In the genomic region with DNA sequence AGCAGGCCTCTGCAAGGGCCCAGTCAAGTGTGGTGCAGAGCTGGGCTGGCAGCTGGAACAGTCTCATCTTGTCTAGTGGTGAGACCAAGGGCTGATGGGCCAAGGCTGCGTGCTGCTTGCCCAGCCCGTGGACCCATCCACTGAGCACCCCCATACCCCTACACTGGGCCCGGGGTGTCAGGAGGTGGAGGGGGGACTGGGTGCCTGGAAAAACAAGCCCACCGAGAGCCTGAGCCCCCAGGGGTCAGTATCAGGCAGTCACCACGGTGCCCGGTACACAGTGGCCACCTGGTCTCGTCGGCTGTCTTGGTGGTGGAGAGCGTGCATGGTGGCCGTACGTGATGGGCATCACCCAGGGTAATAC, we compare ENCODE assay signal across 24 cellular contexts.
DNase-seq lines count a peak whose midpoint lies in the region; ATAC-seq and TF ChIP-seq lines count a peak whose summit lies in the region.
"Had no signal": no experiment of that assay in that cellular context is flagged by ENCODE, and none has a peak within 500 bp of the region (broad histone marks: within the 10 kb centered on the region; RNA-seq: fewer than 3 reads in every experiment).

No MANE protein-coding gene starts in this region.

- H3K36me3 Mint-ChIP-seq in activated CD4-positive, alpha-beta memory T cell treated with anti-CD3 and anti-CD28 coated beads for 36 hours = peaks cover 3% of the 10 kb centered on the region
- H3K36me3 Mint-ChIP-seq in activated CD4-positive, alpha-beta memory T cell treated with anti-CD3 and anti-CD28 coated beads, Interleukin-2, amount 10 ng/mL, durations not matched to agents 7 days and 5 days (ENCODE audit: low read depth) = peaks cover 54% of the 10 kb centered on the region
- H3K36me3 Mint-ChIP-seq in chondrocyte (ENCODE audit: low read depth) (no peaks in the 10 kb centered on the region), nephron (ENCODE audit: low read depth) (no peaks in the 10 kb centered on the region)
- H3K36me3 Mint-ChIP-seq: activated naive CD4-positive, alpha-beta T cell treated with anti-CD3 and anti-CD28 coated beads, Interleukin-2, amount 50 U/mL, for 24 hours had no signal

- H3K36me3 ChIP-seq in upper lobe of right lung = no peaks in the 10 kb centered on the region
- H3K36me3 ChIP-seq: right atrium auricular region, thyroid gland had no signal

- intact Hi-C loops in activated CD4-positive, alpha-beta memory T cell treated with anti-CD3 and anti-CD28 coated beads for 36 hours (cut with micrococcal nuclease) = no loop called here
- intact Hi-C loops in upper lobe of right lung (cut with DNase I) = no loop called here
- intact Hi-C loops in lower leg skin (cut with DNase I; ENCODE audit: low total_unique reads) = no loop called here

- H3K27me3 Mint-ChIP-seq in activated CD4-positive, alpha-beta memory T cell treated with anti-CD3 and anti-CD28 coated beads for 36 hours = no peaks in the 10 kb centered on the region
- H3K27me3 Mint-ChIP-seq in activated CD4-positive, alpha-beta memory T cell treated with anti-CD3 and anti-CD28 coated beads, Interleukin-2, amount 10 ng/mL, durations not matched to agents 7 days and 5 days = no peaks in the 10 kb centered on the region
- H3K27me3 Mint-ChIP-seq in chondrocyte (ENCODE audit: low read depth) (no peaks in the 10 kb centered on the region), nephron (ENCODE audit: low read depth) (no peaks in the 10 kb centered on the region)
- H3K27me3 Mint-ChIP-seq: activated B cell treated with CpG ODN at 0.5 μM for 24 hours; activated naive CD4-positive, alpha-beta T cell treated with anti-CD3 and anti-CD28 coated beads, Interleukin-2, amount 50 U/mL, for 24 hours; B cell; dendritic cell treated with granulocyte-macrophage colony-stimulating factor and Interleukin-4, amounts not matched to agents 40 ng/mL and 50 ng/mL, for 4 days had no signal

- no peaks in the 10 kb centered on the region for H3K9me3 Mint-ChIP-seq in activated CD4-positive, alpha-beta memory T cell treated with anti-CD3 and anti-CD28 coated beads for 36 hours
- no peaks in the 10 kb centered on the region for H3K9me3 Mint-ChIP-seq in activated CD4-positive, alpha-beta memory T cell treated with anti-CD3 and anti-CD28 coated beads, Interleukin-2, amount 10 ng/mL, durations not matched to agents 7 days and 5 days
- no peaks in the 10 kb centered on the region for H3K9me3 Mint-ChIP-seq in chondrocyte (ENCODE audit: low read depth)
- H3K9me3 Mint-ChIP-seq in nephron = no peaks in the 10 kb centered on the region
- H3K9me3 Mint-ChIP-seq: activated B cell treated with CpG ODN at 0.5 μM for 24 hours; activated naive CD4-positive, alpha-beta T cell treated with anti-CD3 and anti-CD28 coated beads, Interleukin-2, amount 50 U/mL, for 24 hours; dendritic cell treated with granulocyte-macrophage colony-stimulating factor and Interleukin-4, amounts not matched to agents 40 ng/mL and 50 ng/mL, for 4 days; T-helper 2 cell treated with Interferon-gamma antibody and Interleukin-4, amounts not matched to agents 5 μg/mL and 100 μg/mL, for 36 hours had no signal

- ATAC-seq in upper lobe of right lung (no peak), HG02840 (IDR thresholded peaks at IDR 0.05; ENCODE audit: low FRiP score, unreplicated experiment) (no peak)

- POLR2A ChIA-PET in activated CD4-positive, alpha-beta memory T cell treated with anti-CD3 and anti-CD28 coated beads for 36 hours (lab: Charles Lee) = no interaction called here
- POLR2A ChIA-PET in activated CD4-positive, alpha-beta memory T cell treated with anti-CD3 and anti-CD28 coated beads, Interleukin-2, amount 10 ng/mL, durations not matched to agents 7 days and 5 days (lab: Charles Lee) = interaction anchor here (6.5 kb wide), 1 partner anchor 11 kb away, joined by 120 read pairs; no protein-coding TSS in a partner anchor

- peak overlapping the region; percentile 17 for H3K27ac ChIP-seq in upper lobe of right lung

- DNase-seq in activated CD4-positive, alpha-beta memory T cell treated with anti-CD3 and anti-CD28 coated beads for 36 hours = no peak
- no peak for DNase-seq in activated CD4-positive, alpha-beta memory T cell treated with anti-CD3 and anti-CD28 coated beads, Interleukin-2, amount 10 ng/mL, durations not matched to agents 7 days and 5 days
- DNase-seq in chondrocyte (ENCODE audit: low spot score) (no peak), upper lobe of right lung (no peak), lower leg skin (ENCODE audit: low spot score in 2 of 2) (no peak), EL (no peak)
- DNase-seq: 8988T; activated B cell treated with CpG ODN at 0.5 μM for 24 hours; activated CD8-positive, alpha-beta memory T cell treated with anti-CD3 and anti-CD28 coated beads for 24 hours; activated T-cell treated with anti-CD3 and anti-CD28 coated beads, Interleukin-2, amount 50 U/mL, for 48 hours; GF-D8; midbrain; NCI-H1417; NCI-H2171; NCI-H774; OCI-M1; thyroid gland had no signal

- H3K4me1 ChIP-seq in upper lobe of right lung = peaks cover 94% of the 10 kb centered on the region

- no peaks in the 10 kb centered on the region for H3K27me3 ChIP-seq in upper lobe of right lung
- H3K27me3 ChIP-seq: right atrium auricular region, thyroid gland had no signal

- no peaks in the 10 kb centered on the region for H3K9me3 ChIP-seq in upper lobe of right lung
- H3K9me3 ChIP-seq: right atrium auricular region, thyroid gland had no signal

- CTCF ChIA-PET in activated CD4-positive, alpha-beta memory T cell treated with anti-CD3 and anti-CD28 coated beads for 36 hours (lab: Charles Lee) = no interaction called here
- CTCF ChIA-PET in activated CD4-positive, alpha-beta memory T cell treated with anti-CD3 and anti-CD28 coated beads, Interleukin-2, amount 10 ng/mL, durations not matched to agents 7 days and 5 days (lab: Charles Lee) = no interaction called here

- TF ChIP-seq CTCF in chondrocyte (IDR thresholded peaks at IDR 0.05) (no peak), nephron (IDR thresholded peaks at IDR 0.05; ENCODE audit: unreplicated experiment in 3 of 3) (no peak), upper lobe of right lung (IDR thresholded peaks at IDR 0.05) (no peak), lower leg skin (IDR thresholded peaks at IDR 0.05) (no peak)

- peaks cover 90% of the 10 kb centered on the region for H3K4me1 Mint-ChIP-seq in activated CD4-positive, alpha-beta memory T cell treated with anti-CD3 and anti-CD28 coated beads for 36 hours (ENCODE audit: low read depth)
- H3K4me1 Mint-ChIP-seq in activated CD4-positive, alpha-beta memory T cell treated with anti-CD3 and anti-CD28 coated beads, Interleukin-2, amount 10 ng/mL, durations not matched to agents 7 days and 5 days = peaks cover 82% of the 10 kb centered on the region
- H3K4me1 Mint-ChIP-seq in chondrocyte (ENCODE audit: low read depth) (peaks cover 76% of the 10 kb centered on the region), nephron (peaks cover 85% of the 10 kb centered on the region)

- H3K4me3 Mint-ChIP-seq in activated CD4-positive, alpha-beta memory T cell treated with anti-CD3 and anti-CD28 coated beads for 36 hours = no peak overlapping the region
- H3K4me3 Mint-ChIP-seq in activated CD4-positive, alpha-beta memory T cell treated with anti-CD3 and anti-CD28 coated beads, Interleukin-2, amount 10 ng/mL, durations not matched to agents 7 days and 5 days = no peak overlapping the region
- H3K4me3 Mint-ChIP-seq in chondrocyte (ENCODE audit: unreplicated experiment) (no peak overlapping the region), nephron (no peak overlapping the region)
- H3K4me3 Mint-ChIP-seq: activated B cell treated with CpG ODN at 0.5 μM for 24 hours; activated naive CD4-positive, alpha-beta T cell treated with anti-CD3 and anti-CD28 coated beads, Interleukin-2, amount 50 U/mL, for 24 hours; B cell; dendritic cell treated with granulocyte-macrophage colony-stimulating factor and Interleukin-4, amounts not matched to agents 40 ng/mL and 50 ng/mL, for 4 days had no signal

- TF ChIP-seq POLR2A in lower leg skin (IDR thresholded peaks at IDR 0.05) = no peak

- 91% methylated on average over 6 to 11 of the region's 11 CpGs for whole genome bisulfite sequencing in lower leg skin, 2 donors

- H3K4me3 ChIP-seq in upper lobe of right lung (no peak overlapping the region), lower leg skin (ENCODE audit: low read depth, poor library complexity, severe bottlenecking) (no peak overlapping the region)
- H3K4me3 ChIP-seq: right atrium auricular region, thyroid gland had no signal

- H3K27ac Mint-ChIP-seq in activated CD4-positive, alpha-beta memory T cell treated with anti-CD3 and anti-CD28 coated beads for 36 hours = peak overlapping the region; percentile 8
- H3K27ac Mint-ChIP-seq in activated CD4-positive, alpha-beta memory T cell treated with anti-CD3 and anti-CD28 coated beads, Interleukin-2, amount 10 ng/mL, durations not matched to agents 7 days and 5 days = no peak overlapping the region
- H3K27ac Mint-ChIP-seq in chondrocyte (ENCODE audit: unreplicated experiment) = peak overlapping the region; percentile 12
- peak overlapping the region in 2 of 3 experiments; percentile 84 to 89 for H3K27ac Mint-ChIP-seq in nephron
- H3K27ac Mint-ChIP-seq: activated B cell treated with CpG ODN at 0.5 μM for 24 hours; activated naive CD4-positive, alpha-beta T cell treated with anti-CD3 and anti-CD28 coated beads, Interleukin-2, amount 50 U/mL, for 24 hours; dendritic cell treated with granulocyte-macrophage colony-stimulating factor and Interleukin-4, amounts not matched to agents 40 ng/mL and 50 ng/mL, for 4 days had no signal
